ENCODE assay signal across 26 cellular contexts in genomic region chr11:84889556-84889955, GRCh38.
"Had no signal": no experiment of that assay in that cellular context is flagged by ENCODE, and none has a peak within 500 bp of the region (broad histone marks: within the 10 kb centered on the region; RNA-seq: fewer than 3 reads in every experiment).

No MANE protein-coding gene starts in this region.

- H3K36me3 ChIP-seq: colonic mucosa, esophagus squamous epithelium, gastrocnemius medialis, heart right ventricle, left lung, lower lobe of right lung had no signal

- H3K4me3 ChIP-seq: colonic mucosa, esophagus squamous epithelium, gastrocnemius medialis, heart right ventricle, left lung, lower lobe of right lung had no signal

- H3K27ac ChIP-seq: colonic mucosa, epithelial cell of prostate, esophagus squamous epithelium, gastrocnemius medialis, heart right ventricle, left lung, lower lobe of right lung had no signal

- H3K27me3 ChIP-seq: colonic mucosa, esophagus squamous epithelium, gastrocnemius medialis, heart right ventricle, left lung had no signal

- FAIRE-seq: endometrium, islet of Langerhans, keratinocyte had no signal

- H3K4me1 ChIP-seq: colonic mucosa, esophagus squamous epithelium, left lung, lower lobe of right lung had no signal

- H3K9me3 ChIP-seq: colonic mucosa, esophagus squamous epithelium, gastrocnemius medialis, heart right ventricle, left lung, lower lobe of right lung had no signal

- DNase-seq: colonic mucosa; cortex of kidney; effector CD8-positive, alpha-beta T cell; effector memory CD8-positive, alpha-beta T cell; endodermal cell; erythroblast; esophagus squamous epithelium; foreskin fibroblast; foreskin melanocyte; gastrocnemius medialis; glutamatergic neuron; head of caudate nucleus; heart right ventricle; hippocampal formation; left cardiac atrium; left lung; left ventricle myocardium superior; lower lobe of right lung; mesenchymal stem cell; midbrain; naive thymus-derived CD4-positive, alpha-beta T cell had no signal

- ATAC-seq: effector memory CD8-positive, alpha-beta T cell; esophagus mucosa; gastrocnemius medialis; heart right ventricle; left cardiac atrium; left lung; left ventricle myocardium superior; lower lobe of right lung; naive thymus-derived CD4-positive, alpha-beta T cell had no signal
